ENCODE assay signal across 2 cellular contexts in the genomic region with DNA sequence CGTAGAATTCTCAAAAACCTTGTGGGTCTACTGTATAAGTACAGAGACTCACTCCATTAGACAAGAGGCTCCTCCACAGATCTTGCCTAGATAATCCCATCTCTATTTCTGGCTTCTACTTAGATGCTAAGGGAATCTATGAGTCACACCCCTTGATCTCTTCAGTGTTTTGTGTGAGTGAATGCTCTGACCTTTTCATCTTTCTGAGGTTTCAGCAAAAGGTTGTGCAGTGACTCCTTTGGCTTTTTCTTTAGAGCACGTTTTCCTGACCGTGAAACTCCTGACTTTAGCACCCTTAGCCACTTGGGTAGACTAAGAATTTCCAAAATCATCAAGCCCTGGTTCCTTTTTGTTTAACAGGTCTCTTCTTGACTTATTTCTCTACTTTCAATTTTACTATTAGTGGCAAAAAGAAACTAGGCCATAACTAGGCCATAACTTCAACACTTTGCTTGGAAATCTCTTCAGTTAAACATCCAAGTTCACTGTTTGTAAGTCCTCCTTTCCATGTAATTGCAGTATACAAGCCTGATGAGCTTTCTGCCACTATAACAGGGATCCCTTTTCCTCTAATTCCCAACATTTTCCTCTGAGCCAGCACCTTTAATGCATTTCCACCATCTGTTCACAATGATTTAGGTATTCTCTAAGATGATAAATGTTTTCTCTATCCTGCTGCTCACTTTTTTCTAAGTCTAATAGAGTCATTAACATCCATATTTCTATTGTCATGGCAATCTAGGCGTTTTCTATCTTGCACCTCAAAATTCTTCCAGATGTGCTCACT.
A peak's percentile ranks its signal among the peaks of the same experiment; 100 is the strongest.
TF ChIP-seq lines count a peak whose summit lies in the region.

No MANE protein-coding gene starts in this region.

TF ChIP-seq in GM12891, 5 proteins besides CTCF, POLR2A, EP300 and RAD21 (continued from another document):
- no peak for TF ChIP-seq PAX5 (IDR thresholded peaks at IDR 0.05; ENCODE audit: insufficient read depth, low read length, severe bottlenecking)

TF ChIP-seq in SK-N-SH, 30 proteins besides CTCF, POLR2A, EP300 and RAD21:
- TF ChIP-seq, protein P1, sequence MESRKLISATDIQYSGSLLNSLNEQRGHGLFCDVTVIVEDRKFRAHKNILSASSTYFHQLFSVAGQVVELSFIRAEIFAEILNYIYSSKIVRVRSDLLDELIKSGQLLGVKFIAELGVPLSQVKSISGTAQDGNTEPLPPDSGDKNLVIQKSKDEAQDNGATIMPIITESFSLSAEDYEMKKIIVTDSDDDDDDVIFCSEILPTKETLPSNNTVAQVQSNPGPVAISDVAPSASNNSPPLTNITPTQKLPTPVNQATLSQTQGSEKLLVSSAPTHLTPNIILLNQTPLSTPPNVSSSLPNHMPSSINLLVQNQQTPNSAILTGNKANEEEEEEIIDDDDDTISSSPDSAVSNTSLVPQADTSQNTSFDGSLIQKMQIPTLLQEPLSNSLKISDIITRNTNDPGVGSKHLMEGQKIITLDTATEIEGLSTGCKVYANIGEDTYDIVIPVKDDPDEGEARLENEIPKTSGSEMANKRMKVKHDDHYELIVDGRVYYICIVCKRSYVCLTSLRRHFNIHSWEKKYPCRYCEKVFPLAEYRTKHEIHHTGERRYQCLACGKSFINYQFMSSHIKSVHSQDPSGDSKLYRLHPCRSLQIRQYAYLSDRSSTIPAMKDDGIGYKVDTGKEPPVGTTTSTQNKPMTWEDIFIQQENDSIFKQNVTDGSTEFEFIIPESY (IDR thresholded peaks at IDR 0.05; ENCODE audit: borderline replicate concordance, low read depth) = no peak
- TF ChIP-seq MXI1 (IDR thresholded peaks at IDR 0.05; ENCODE audit: low read depth, low read length) = no peak
- TF ChIP-seq, protein P2, sequence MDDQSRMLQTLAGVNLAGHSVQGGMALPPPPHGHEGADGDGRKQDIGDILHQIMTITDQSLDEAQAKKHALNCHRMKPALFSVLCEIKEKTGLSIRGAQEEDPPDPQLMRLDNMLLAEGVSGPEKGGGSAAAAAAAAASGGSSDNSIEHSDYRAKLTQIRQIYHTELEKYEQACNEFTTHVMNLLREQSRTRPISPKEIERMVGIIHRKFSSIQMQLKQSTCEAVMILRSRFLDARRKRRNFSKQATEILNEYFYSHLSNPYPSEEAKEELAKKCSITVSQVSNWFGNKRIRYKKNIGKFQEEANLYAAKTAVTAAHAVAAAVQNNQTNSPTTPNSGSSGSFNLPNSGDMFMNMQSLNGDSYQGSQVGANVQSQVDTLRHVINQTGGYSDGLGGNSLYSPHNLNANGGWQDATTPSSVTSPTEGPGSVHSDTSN (IDR thresholded peaks at IDR 0.05) = no peak
- peak; percentile 52 for TF ChIP-seq JUND (IDR thresholded peaks at IDR 0.05)
- peak; percentile 40; the same call in 1 of the 2 replicates for TF ChIP-seq RXRA (IDR thresholded peaks at IDR 0.05; ENCODE audit: borderline replicate concordance, low read depth)
- no peak for TF ChIP-seq GABPA (IDR thresholded peaks at IDR 0.05; ENCODE audit: low read depth)
- no peak; the same call in 1 of the 2 replicates for TF ChIP-seq TCF12 (IDR thresholded peaks at IDR 0.05)
- TF ChIP-seq, protein P3, sequence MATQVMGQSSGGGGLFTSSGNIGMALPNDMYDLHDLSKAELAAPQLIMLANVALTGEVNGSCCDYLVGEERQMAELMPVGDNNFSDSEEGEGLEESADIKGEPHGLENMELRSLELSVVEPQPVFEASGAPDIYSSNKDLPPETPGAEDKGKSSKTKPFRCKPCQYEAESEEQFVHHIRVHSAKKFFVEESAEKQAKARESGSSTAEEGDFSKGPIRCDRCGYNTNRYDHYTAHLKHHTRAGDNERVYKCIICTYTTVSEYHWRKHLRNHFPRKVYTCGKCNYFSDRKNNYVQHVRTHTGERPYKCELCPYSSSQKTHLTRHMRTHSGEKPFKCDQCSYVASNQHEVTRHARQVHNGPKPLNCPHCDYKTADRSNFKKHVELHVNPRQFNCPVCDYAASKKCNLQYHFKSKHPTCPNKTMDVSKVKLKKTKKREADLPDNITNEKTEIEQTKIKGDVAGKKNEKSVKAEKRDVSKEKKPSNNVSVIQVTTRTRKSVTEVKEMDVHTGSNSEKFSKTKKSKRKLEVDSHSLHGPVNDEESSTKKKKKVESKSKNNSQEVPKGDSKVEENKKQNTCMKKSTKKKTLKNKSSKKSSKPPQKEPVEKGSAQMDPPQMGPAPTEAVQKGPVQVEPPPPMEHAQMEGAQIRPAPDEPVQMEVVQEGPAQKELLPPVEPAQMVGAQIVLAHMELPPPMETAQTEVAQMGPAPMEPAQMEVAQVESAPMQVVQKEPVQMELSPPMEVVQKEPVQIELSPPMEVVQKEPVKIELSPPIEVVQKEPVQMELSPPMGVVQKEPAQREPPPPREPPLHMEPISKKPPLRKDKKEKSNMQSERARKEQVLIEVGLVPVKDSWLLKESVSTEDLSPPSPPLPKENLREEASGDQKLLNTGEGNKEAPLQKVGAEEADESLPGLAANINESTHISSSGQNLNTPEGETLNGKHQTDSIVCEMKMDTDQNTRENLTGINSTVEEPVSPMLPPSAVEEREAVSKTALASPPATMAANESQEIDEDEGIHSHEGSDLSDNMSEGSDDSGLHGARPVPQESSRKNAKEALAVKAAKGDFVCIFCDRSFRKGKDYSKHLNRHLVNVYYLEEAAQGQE (IDR thresholded peaks at IDR 0.05; ENCODE audit: low read depth, low read length) = no peak
- TF ChIP-seq NFIC (IDR thresholded peaks at IDR 0.05; ENCODE audit: borderline replicate concordance) = no peak
- TF ChIP-seq YY1 (IDR thresholded peaks at IDR 0.05; ENCODE audit: low read depth) = no peak
- TF ChIP-seq, protein P4, sequence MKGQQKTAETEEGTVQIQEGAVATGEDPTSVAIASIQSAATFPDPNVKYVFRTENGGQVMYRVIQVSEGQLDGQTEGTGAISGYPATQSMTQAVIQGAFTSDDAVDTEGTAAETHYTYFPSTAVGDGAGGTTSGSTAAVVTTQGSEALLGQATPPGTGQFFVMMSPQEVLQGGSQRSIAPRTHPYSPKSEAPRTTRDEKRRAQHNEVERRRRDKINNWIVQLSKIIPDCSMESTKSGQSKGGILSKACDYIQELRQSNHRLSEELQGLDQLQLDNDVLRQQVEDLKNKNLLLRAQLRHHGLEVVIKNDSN (IDR thresholded peaks at IDR 0.05; ENCODE audit: borderline replicate concordance, low read depth) = no peak
- no peak for TF ChIP-seq RCOR1 (IDR thresholded peaks at IDR 0.05; ENCODE audit: low read length)
- TF ChIP-seq, protein P5, sequence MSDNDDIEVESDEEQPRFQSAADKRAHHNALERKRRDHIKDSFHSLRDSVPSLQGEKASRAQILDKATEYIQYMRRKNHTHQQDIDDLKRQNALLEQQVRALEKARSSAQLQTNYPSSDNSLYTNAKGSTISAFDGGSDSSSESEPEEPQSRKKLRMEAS (IDR thresholded peaks at IDR 0.05; ENCODE audit: low read depth) = no peak
- TF ChIP-seq, protein P6, sequence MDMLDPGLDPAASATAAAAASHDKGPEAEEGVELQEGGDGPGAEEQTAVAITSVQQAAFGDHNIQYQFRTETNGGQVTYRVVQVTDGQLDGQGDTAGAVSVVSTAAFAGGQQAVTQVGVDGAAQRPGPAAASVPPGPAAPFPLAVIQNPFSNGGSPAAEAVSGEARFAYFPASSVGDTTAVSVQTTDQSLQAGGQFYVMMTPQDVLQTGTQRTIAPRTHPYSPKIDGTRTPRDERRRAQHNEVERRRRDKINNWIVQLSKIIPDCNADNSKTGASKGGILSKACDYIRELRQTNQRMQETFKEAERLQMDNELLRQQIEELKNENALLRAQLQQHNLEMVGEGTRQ (IDR thresholded peaks at IDR 0.05; ENCODE audit: borderline replicate concordance, low read depth, low read length) = no peak
- no peak; the same call in 1 of the 2 replicates for TF ChIP-seq POLR2AphosphoS5 (IDR thresholded peaks at IDR 0.05; ENCODE audit: low read depth, low read length)
- peak; percentile 72; the same call in 1 of the 2 replicates for TF ChIP-seq FOSL2 (IDR thresholded peaks at IDR 0.05; ENCODE audit: borderline replicate concordance, low read depth)
- no peak for TF ChIP-seq RFX5 (IDR thresholded peaks at IDR 0.05; ENCODE audit: low read length)
- peak; percentile 71; the same call in 1 of the 2 replicates for TF ChIP-seq MEF2A (IDR thresholded peaks at IDR 0.05; ENCODE audit: borderline replicate concordance, low read depth)
